In genomic region chr2:27990030-27990590, GRCh38 we compare ENCODE assay signal across 31 cellular contexts.
DNase-seq lines count a peak whose midpoint lies in the region; FAIRE-seq and TF ChIP-seq lines count a peak whose summit lies in the region.
"Had no signal": no experiment of that assay in that cellular context is flagged by ENCODE, and none has a peak within 500 bp of the region (broad histone marks: within the 10 kb centered on the region; RNA-seq: fewer than 3 reads in every experiment).

No MANE protein-coding gene starts in this region.

- FAIRE-seq in astrocyte (lab: Jason Lieb, UNC) (no peak), keratinocyte (lab: Jason Lieb, UNC) (peak; percentile 74), urothelium cell line (lab: Jason Lieb, UNC) (peak; percentile 40)

- H2AFZ ChIP-seq in astrocyte (ENCODE audit: low read depth, low read length) (no peak overlapping the region), keratinocyte (ENCODE audit: control insufficient read depth, low read length) (no peak overlapping the region)

- no peaks in the 10 kb centered on the region for H3K9me3 Mint-ChIP-seq in astrocyte (ENCODE audit: unreplicated experiment)
- H3K9me3 Mint-ChIP-seq: immature natural killer cell had no signal

- TF ChIP-seq CTCF in astrocyte (IDR thresholded peaks at IDR 0.05; ENCODE audit: insufficient read depth, low read depth, low read length) (no peak), keratinocyte (optimal IDR thresholded peaks at IDR 0.05 in 1 of 3, IDR thresholded peaks at IDR 0.05 in 1 of 3, conservative IDR thresholded peaks at IDR 0.05 in 1 of 3; ENCODE audit: extremely low read depth in 1 of 3, insufficient read depth in 2 of 3, low read length in 3 of 3) (no peak)

- H3K27ac Mint-ChIP-seq in astrocyte (ENCODE audit: unreplicated experiment) = peak overlapping the region; percentile 37
- H3K27ac Mint-ChIP-seq: activated naive CD8-positive, alpha-beta T cell treated with anti-CD3 and anti-CD28 coated beads, Interleukin-2, amount 50 U/mL, for 24 hours; immature natural killer cell; memory B cell had no signal

- peaks cover 43% of the 10 kb centered on the region for H3K4me1 Mint-ChIP-seq in astrocyte (ENCODE audit: low read depth, unreplicated experiment)

- no peaks in the 10 kb centered on the region for H3K79me2 ChIP-seq in astrocyte (ENCODE audit: insufficient read depth, low read length)
- no peaks in the 10 kb centered on the region for H3K79me2 ChIP-seq in keratinocyte (ENCODE audit: control insufficient read depth, insufficient read depth, low read length)

- no peaks in the 10 kb centered on the region for H3K27me3 Mint-ChIP-seq in astrocyte (ENCODE audit: low read depth, unreplicated experiment)
- H3K27me3 Mint-ChIP-seq: activated naive CD8-positive, alpha-beta T cell treated with anti-CD3 and anti-CD28 coated beads, Interleukin-2, amount 50 U/mL, for 24 hours; memory B cell; T-helper 17 cell had no signal

- H3K4me3 ChIP-seq in astrocyte (ENCODE audit: insufficient read depth, low read depth, low read length) (no peak overlapping the region), keratinocyte (ENCODE audit: control insufficient read depth in 2 of 3, extremely low read depth in 1 of 3, insufficient read depth in 2 of 3, low read depth in 1 of 3, low read length in 3 of 3) (no peak overlapping the region)
- H3K4me3 ChIP-seq: spleen, stomach had no signal

- H3K4me2 ChIP-seq in astrocyte (ENCODE audit: low read length) (no peak overlapping the region), keratinocyte (ENCODE audit: control insufficient read depth, extremely low read depth, insufficient read depth, low read depth, low read length) (no peak overlapping the region)

- H3K9ac ChIP-seq in astrocyte (ENCODE audit: low read length) (no peak overlapping the region), keratinocyte (ENCODE audit: control insufficient read depth, extremely low read depth, insufficient read depth, low read length) (no peak overlapping the region)

- H3K27ac ChIP-seq in astrocyte (ENCODE audit: low read depth, low read length) (no peak overlapping the region), keratinocyte (ENCODE audit: control insufficient read depth, insufficient read depth, low read length) (peak overlapping the region; percentile 53)
- H3K27ac ChIP-seq: brain microvascular endothelial cell, C4-2B, spleen, stomach had no signal

- no peaks in the 10 kb centered on the region for H3K36me3 Mint-ChIP-seq in astrocyte (ENCODE audit: low read depth, unreplicated experiment)

- no peaks in the 10 kb centered on the region for H4K20me1 ChIP-seq in astrocyte (ENCODE audit: insufficient read depth, low read length)
- H4K20me1 ChIP-seq in keratinocyte (ENCODE audit: control insufficient read depth, extremely low read depth, insufficient read depth, low read length) = no peaks in the 10 kb centered on the region

- dilution Hi-C loops in keratinocyte (cut with MboI; ENCODE audit: extremely low pct_ligation_motif_present, low sequenced_read_pairs) = no loop called here

- H3K36me3 ChIP-seq in astrocyte (ENCODE audit: insufficient read depth, low read length) (no peaks in the 10 kb centered on the region), keratinocyte (ENCODE audit: control insufficient read depth in 2 of 2, extremely low read depth in 1 of 2, insufficient read depth in 2 of 2, low read length in 2 of 2) (no peaks in the 10 kb centered on the region)
- H3K36me3 ChIP-seq: brain microvascular endothelial cell, stomach had no signal

- H3K4me3 Mint-ChIP-seq in astrocyte (ENCODE audit: unreplicated experiment) = no peak overlapping the region
- H3K4me3 Mint-ChIP-seq: activated naive CD8-positive, alpha-beta T cell treated with anti-CD3 and anti-CD28 coated beads, Interleukin-2, amount 50 U/mL, for 24 hours; activated T-cell treated with anti-CD3 and anti-CD28 coated beads, Interleukin-2, amount 50 U/mL, for 72 hours; immature natural killer cell; memory B cell; T-helper 17 cell had no signal

- H3K4me1 ChIP-seq in astrocyte (ENCODE audit: insufficient read depth, low read length) = peaks cover 11% of the 10 kb centered on the region
- peaks cover 39% of the 10 kb centered on the region for H3K4me1 ChIP-seq in keratinocyte (ENCODE audit: control insufficient read depth, extremely low read depth, insufficient read depth, low read length)

- H3K9me3 ChIP-seq in astrocyte (ENCODE audit: insufficient read depth, low read depth, low read length) (no peaks in the 10 kb centered on the region), keratinocyte (ENCODE audit: control insufficient read depth, low read depth, low read length) (no peaks in the 10 kb centered on the region)
- H3K9me3 ChIP-seq: stomach had no signal

- no peaks in the 10 kb centered on the region for H3K27me3 ChIP-seq in astrocyte (ENCODE audit: insufficient read depth, low read length)
- no peaks in the 10 kb centered on the region for H3K27me3 ChIP-seq in keratinocyte (ENCODE audit: control insufficient read depth, extremely low read depth, insufficient read depth, low read length)
- H3K27me3 ChIP-seq: brain microvascular endothelial cell, spleen, stomach had no signal

- no peaks in the 10 kb centered on the region for H3K9me1 ChIP-seq in keratinocyte (ENCODE audit: control insufficient read depth, extremely low read depth, insufficient read depth, low read length)

- DNase-seq in HK-2 (ENCODE audit: unreplicated experiment) = peak; percentile 44
- DNase-seq in astrocyte (ENCODE audit: low read depth) = peak; percentile 84
- no peak for DNase-seq in keratinocyte (ENCODE audit: low read depth, low spot score)
- no peak for DNase-seq in urothelium cell line (ENCODE audit: low spot score)
- no peak for DNase-seq in anterior cingulate cortex (lab: John Stamatoyannopoulos, UW)
- no peak for DNase-seq in NCI-H2196 treated with DMSO at 0.1 percent for 48 hours (lab: John Stamatoyannopoulos, UW; ENCODE audit: unreplicated experiment)
- DNase-seq in activated CD8-positive, alpha-beta memory T cell treated with anti-CD3 and anti-CD28 coated beads for 24 hours = no peak
- DNase-seq: activated CD4-positive, alpha-beta T cell treated with anti-CD3 and anti-CD28 coated beads, Interleukin-2, amount 50 U/mL, for 48 hours; activated naive CD8-positive, alpha-beta T cell treated with anti-CD3 and anti-CD28 coated beads, Interleukin-2, amount 50 U/mL, for 24 hours; activated T-cell treated with anti-CD3 and anti-CD28 coated beads, Interleukin-2, amount 50 U/mL, for 72 hours; brain microvascular endothelial cell; Calu3; cerebellar nuclear complex; DND-41; GF-D8; immature natural killer cell; KBM-7; NCI-H1105; NCI-H187 treated with DMSO at 0.1 percent for 48 hours; NCI-H526 treated with DMSO at 0.1 percent for 48 hours; NK-92 treated with Interleukin-12 subunit alpha and Interleukin-12 subunit beta, amount 100 ng/mL, for 24 hours; PC-3; posterior cingulate gyrus; right cardiac atrium; SHP77; spleen; stimulated activated CD4-positive, alpha-beta T cell treated with anti-CD3 and anti-CD28 coated beads, Interleukin-2, amount 100 ng/mL, for 24 hours; stomach; T-helper 17 cell had no signal

Comparison
In these comparisons a context has a peak if more than half of its experiments do, and no peak if none do; other contexts are left out.
1. DNase-seq: peak in HK-2 (single experiment) and astrocyte (single experiment); none in keratinocyte (single experiment), urothelium cell line (single experiment), anterior cingulate cortex (0 of 58), NCI-H2196 treated with DMSO at 0.1 percent for 48 hours (single experiment) and activated CD8-positive, alpha-beta memory T cell treated with anti-CD3 and anti-CD28 coated beads for 24 hours (single experiment).